1 cellular context compared by ENCODE assay signal in the genomic region with DNA sequence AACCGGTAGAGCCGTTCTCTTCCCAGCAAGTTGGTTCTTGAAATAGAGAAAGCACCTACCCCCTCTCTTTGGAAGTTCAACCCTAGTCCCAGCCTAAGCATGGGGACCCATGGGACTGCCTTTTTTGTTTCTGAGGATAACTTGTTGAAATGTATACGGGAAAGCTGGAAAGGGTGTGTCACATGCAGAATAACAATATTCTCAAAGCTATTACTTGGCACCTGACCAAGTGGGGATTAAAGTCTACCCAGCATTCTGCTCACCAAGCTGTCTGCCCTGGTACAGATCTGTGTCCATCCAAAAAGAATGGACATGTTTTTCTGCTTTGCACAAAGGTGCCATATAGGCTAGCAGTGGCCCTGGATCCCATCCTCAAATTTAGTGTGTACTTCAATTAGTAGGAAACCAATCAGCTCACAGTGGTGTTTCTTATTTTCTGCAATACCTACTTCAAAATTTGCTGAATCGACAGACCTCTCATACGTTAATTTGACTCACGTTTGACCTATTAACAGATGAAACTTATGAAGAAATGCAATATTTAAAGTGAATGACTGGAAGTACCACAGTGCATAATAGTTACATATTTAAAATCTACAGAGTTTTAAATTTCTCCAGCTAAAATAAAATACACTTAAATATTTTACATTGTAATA.
TF ChIP-seq lines count a peak whose summit lies in the region.

No MANE protein-coding gene starts in this region.

TF ChIP-seq in IMR-90, 13 proteins besides CTCF, POLR2A, EP300 and RAD21:
- TF ChIP-seq MAFK (IDR thresholded peaks at IDR 0.05; ENCODE audit: low read depth, low read length) (peak; percentile 54), BHLHE40 (IDR thresholded peaks at IDR 0.05; ENCODE audit: low read depth, low read length) (no peak)
